26 cellular contexts compared by ENCODE assay signal in the genomic region with DNA sequence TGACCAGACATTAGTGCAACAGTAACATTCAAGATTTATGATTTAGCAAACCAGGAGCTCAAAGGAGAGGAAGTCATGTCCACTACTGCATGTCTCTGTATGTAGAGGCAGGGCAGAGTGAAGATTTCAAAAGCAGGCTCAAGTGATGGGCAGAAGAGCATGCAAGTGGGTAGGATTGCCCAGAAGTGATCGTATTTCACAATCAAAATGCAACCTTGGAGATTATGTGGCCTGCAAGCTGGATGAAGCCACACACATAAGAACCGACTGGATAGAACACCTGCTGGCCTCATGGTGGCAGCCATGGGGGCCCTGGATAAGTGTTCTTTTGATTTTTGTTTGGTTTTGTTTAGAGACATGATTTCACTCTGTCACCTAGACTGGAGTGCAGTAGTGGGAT.
"Had no signal": no experiment of that assay in that cellular context is flagged by ENCODE, and none has a peak within 500 bp of the region (broad histone marks: within the 10 kb centered on the region; RNA-seq: fewer than 3 reads in every experiment).

No MANE protein-coding gene starts in this region.

- H3K9me3 ChIP-seq: body of pancreas, lower lobe of right lung, mucosa of descending colon, right lobe of liver, stomach, suprapubic skin, tibial nerve had no signal

- H3K4me3 ChIP-seq: body of pancreas, cardiac muscle cell, heart right ventricle, lower lobe of right lung, mucosa of descending colon, right lobe of liver, skin epidermis, stomach, suprapubic skin, tibial nerve had no signal

- H3K27ac ChIP-seq: body of pancreas, cardiac muscle cell, epithelial cell of prostate, heart right ventricle, lower lobe of right lung, right lobe of liver, skin epidermis, stomach, suprapubic skin, tibial nerve, VCaP had no signal

- DNase-seq: activated CD4-positive, alpha-beta T cell treated with anti-CD3 and anti-CD28 coated beads, Interleukin-2, amount 10 ng/mL, durations not matched to agents 7 days and 5 days; activated CD8-positive, alpha-beta T cell treated with anti-CD3 and anti-CD28 coated beads for 36 hours; activated gamma-delta T cell; anterior cingulate cortex; body of pancreas; cortex of kidney; heart right ventricle; kidney; lower lobe of right lung; mesendoderm; mucosa of descending colon; naive B cell; nucleus accumbens; right lobe of liver; stimulated activated CD4-positive, alpha-beta T cell treated with anti-CD3 and anti-CD28 coated beads, Interleukin-2, amount 100 ng/mL, for 24 hours; stomach had no signal

- H3K36me3 Mint-ChIP-seq: activated naive CD4-positive, alpha-beta T cell treated with anti-CD3 and anti-CD28 coated beads, Interleukin-2, amount 50 U/mL, for 24 hours; naive B cell; stimulated activated effector memory CD8-positive, alpha-beta T cell treated with anti-CD3 and anti-CD28 coated beads, Interleukin-12 subunit alpha, Interleukin-12 subunit beta, amount 100 ng/mL, for 72 hours had no signal

- H3K27me3 ChIP-seq: body of pancreas, cardiac muscle cell, heart right ventricle, right lobe of liver, stomach, suprapubic skin, tibial nerve had no signal

- H3K27ac Mint-ChIP-seq: activated CD4-positive, alpha-beta T cell treated with anti-CD3 and anti-CD28 coated beads, Interleukin-2, amount 10 ng/mL, durations not matched to agents 7 days and 5 days; activated CD8-positive, alpha-beta T cell treated with anti-CD3 and anti-CD28 coated beads for 36 hours; activated naive CD4-positive, alpha-beta T cell treated with anti-CD3 and anti-CD28 coated beads, Interleukin-2, amount 50 U/mL, for 24 hours; activated T-helper 1 cell treated with anti-CD3 and anti-CD28 coated beads, Interleukin-12 subunit alpha, Interleukin-12 subunit beta, Interleukin-2, Interleukin-4 antibody, amounts not matched to agents 30 ng/mL and 10 ng/mL and 1 ng/mL, durations not matched to agents 14 hours and 24 hours and 36 hours; naive B cell; stimulated activated effector memory CD8-positive, alpha-beta T cell treated with anti-CD3 and anti-CD28 coated beads, Interleukin-12 subunit alpha, Interleukin-12 subunit beta, amount 100 ng/mL, for 72 hours had no signal

- H3K4me1 Mint-ChIP-seq: activated CD4-positive, alpha-beta T cell treated with anti-CD3 and anti-CD28 coated beads, Interleukin-2, amount 10 ng/mL, durations not matched to agents 7 days and 5 days; activated naive CD4-positive, alpha-beta T cell treated with anti-CD3 and anti-CD28 coated beads, Interleukin-2, amount 50 U/mL, for 24 hours; naive B cell; stimulated activated effector memory CD8-positive, alpha-beta T cell treated with anti-CD3 and anti-CD28 coated beads, Interleukin-12 subunit alpha, Interleukin-12 subunit beta, amount 100 ng/mL, for 72 hours had no signal

- H3K36me3 ChIP-seq: cardiac muscle cell, lower lobe of right lung, right lobe of liver, suprapubic skin had no signal

- H3K4me3 Mint-ChIP-seq: activated CD4-positive, alpha-beta T cell treated with anti-CD3 and anti-CD28 coated beads, Interleukin-2, amount 10 ng/mL, durations not matched to agents 7 days and 5 days; activated CD8-positive, alpha-beta T cell treated with anti-CD3 and anti-CD28 coated beads for 36 hours; activated naive CD4-positive, alpha-beta T cell treated with anti-CD3 and anti-CD28 coated beads, Interleukin-2, amount 50 U/mL, for 24 hours; activated T-helper 1 cell treated with anti-CD3 and anti-CD28 coated beads, Interleukin-12 subunit alpha, Interleukin-12 subunit beta, Interleukin-2, Interleukin-4 antibody, amounts not matched to agents 30 ng/mL and 10 ng/mL and 1 ng/mL, durations not matched to agents 14 hours and 24 hours and 36 hours; naive B cell; stimulated activated effector memory CD8-positive, alpha-beta T cell treated with anti-CD3 and anti-CD28 coated beads, Interleukin-12 subunit alpha, Interleukin-12 subunit beta, amount 100 ng/mL, for 72 hours had no signal

- H3K9me3 Mint-ChIP-seq: activated CD4-positive, alpha-beta T cell treated with anti-CD3 and anti-CD28 coated beads, Interleukin-2, amount 10 ng/mL, durations not matched to agents 7 days and 5 days; activated T-helper 1 cell treated with anti-CD3 and anti-CD28 coated beads, Interleukin-12 subunit alpha, Interleukin-12 subunit beta, Interleukin-2, Interleukin-4 antibody, amounts not matched to agents 30 ng/mL and 10 ng/mL and 1 ng/mL, durations not matched to agents 14 hours and 24 hours and 36 hours had no signal

- FAIRE-seq: kidney had no signal

- ATAC-seq: activated CD4-positive, CD25-positive, alpha-beta regulatory T cell treated with anti-CD3 and anti-CD28 coated beads, Interleukin-2, amount 50 U/mL, for 24 hours; activated CD8-positive, alpha-beta T cell treated with anti-CD3 and anti-CD28 coated beads for 36 hours; body of pancreas; heart right ventricle; lower lobe of right lung; mucosa of descending colon; stimulated activated effector memory CD8-positive, alpha-beta T cell treated with anti-CD3 and anti-CD28 coated beads, Interleukin-12 subunit alpha, Interleukin-12 subunit beta, amount 100 ng/mL, for 72 hours had no signal

- H3K4me1 ChIP-seq: body of pancreas, lower lobe of right lung, suprapubic skin, tibial nerve had no signal

- H3K27me3 Mint-ChIP-seq: activated CD4-positive, alpha-beta T cell treated with anti-CD3 and anti-CD28 coated beads, Interleukin-2, amount 10 ng/mL, durations not matched to agents 7 days and 5 days; activated CD8-positive, alpha-beta T cell treated with anti-CD3 and anti-CD28 coated beads for 36 hours had no signal
